16 cellular contexts compared by ENCODE assay signal in genomic region chr2:64627860-64628841, GRCh38. TPM values are rescaled to one million over a fixed set of nuclear protein-coding genes. Genes with fewer than 3 reads are reported as not detected.
DNase-seq lines count a peak whose midpoint lies in the region; ATAC-seq and TF ChIP-seq lines count a peak whose summit lies in the region.
"Had no signal": no experiment of that assay in that cellular context is flagged by ENCODE, and none has a peak within 500 bp of the region (broad histone marks: within the 10 kb centered on the region; RNA-seq: fewer than 3 reads in every experiment).

No MANE protein-coding gene starts in this region.

- no peak overlapping the region for H3K4me3 ChIP-seq in smooth muscle cell
- H3K4me3 ChIP-seq: cardiac muscle cell, skin epidermis, tibial artery had no signal

- peaks cover 2% of the 10 kb centered on the region for H3K4me1 Mint-ChIP-seq in activated CD8-positive, alpha-beta T cell treated with anti-CD3 and anti-CD28 coated beads for 36 hours (ENCODE audit: low read depth)
- peaks cover 5% of the 10 kb centered on the region for H3K4me1 Mint-ChIP-seq in activated CD8-positive, alpha-beta T cell treated with anti-CD3 and anti-CD28 coated beads, Interleukin-2, amount 10 ng/mL, durations not matched to agents 7 days and 5 days (ENCODE audit: low read depth)
- H3K4me1 Mint-ChIP-seq in stimulated activated memory B cell treated with anti-CD40 and anti-IgM and Interleukin-4, amounts not matched to agents 10 μg/mL and 1 μg/mL and 100 μg/mL, for 72 hours, result peaks cover 45% of the 10 kb centered on the region

- no peaks in the 10 kb centered on the region for H3K36me3 ChIP-seq in smooth muscle cell (ENCODE audit: low read depth)

- H3K9me3 ChIP-seq in smooth muscle cell (replicated peaks; ENCODE audit: low read depth), result no peaks in the 10 kb centered on the region
- H3K9me3 ChIP-seq: tibial artery had no signal

- H3K79me2 ChIP-seq in smooth muscle cell (ENCODE audit: low read depth), result no peaks in the 10 kb centered on the region

- CTCF ChIA-PET in activated CD8-positive, alpha-beta T cell treated with anti-CD3 and anti-CD28 coated beads for 36 hours (lab: Charles Lee), result interaction anchor here (1.0 to 2.0 kb wide), 9 partner anchors 14 to 245 kb away, joined by 3 to 8 read pairs (median 4); no protein-coding TSS in a partner anchor
- CTCF ChIA-PET in activated CD8-positive, alpha-beta T cell treated with anti-CD3 and anti-CD28 coated beads, Interleukin-2, amount 10 ng/mL, durations not matched to agents 7 days and 5 days (lab: Charles Lee), result interaction anchor here (1.3 to 2.5 kb wide), 5 partner anchors 10 to 297 kb away, joined by 3 to 9 read pairs (median 5); no protein-coding TSS in a partner anchor

- intact Hi-C loops in activated CD8-positive, alpha-beta T cell treated with anti-CD3 and anti-CD28 coated beads for 36 hours (cut with micrococcal nuclease), result no loop called here
- intact Hi-C loops in left colon (cut with DNase I, micrococcal nuclease), result no loop called here

- no peak for TF ChIP-seq CTCF in activated CD8-positive, alpha-beta T cell treated with anti-CD3 and anti-CD28 coated beads for 36 hours (IDR thresholded peaks at IDR 0.05)
- no peak for TF ChIP-seq CTCF in VCaP (conservative IDR thresholded peaks at IDR 0.05)
- no peak for TF ChIP-seq CTCF in omental fat pad (IDR thresholded peaks at IDR 0.05)
- no peak for TF ChIP-seq CTCF in smooth muscle cell (IDR thresholded peaks at IDR 0.05; ENCODE audit: borderline replicate concordance, insufficient read depth, poor library complexity, severe bottlenecking)

- no peak overlapping the region for H3K4me3 Mint-ChIP-seq in activated CD8-positive, alpha-beta T cell treated with anti-CD3 and anti-CD28 coated beads for 36 hours
- no peak overlapping the region for H3K4me3 Mint-ChIP-seq in activated CD8-positive, alpha-beta T cell treated with anti-CD3 and anti-CD28 coated beads, Interleukin-2, amount 10 ng/mL, durations not matched to agents 7 days and 5 days
- H3K4me3 Mint-ChIP-seq in stimulated activated memory B cell treated with anti-CD40 and anti-IgM and Interleukin-4, amounts not matched to agents 10 μg/mL and 1 μg/mL and 100 μg/mL, for 72 hours, result no peak overlapping the region
- H3K4me3 Mint-ChIP-seq: CD4-positive, CD25-positive, alpha-beta regulatory T cell had no signal

- H3K4me1 ChIP-seq in smooth muscle cell (ENCODE audit: low read depth), result peaks cover 15% of the 10 kb centered on the region

- no peaks in the 10 kb centered on the region for H3K9me3 Mint-ChIP-seq in activated CD8-positive, alpha-beta T cell treated with anti-CD3 and anti-CD28 coated beads for 36 hours
- H3K9me3 Mint-ChIP-seq in activated CD8-positive, alpha-beta T cell treated with anti-CD3 and anti-CD28 coated beads, Interleukin-2, amount 10 ng/mL, durations not matched to agents 7 days and 5 days (ENCODE audit: insufficient read depth), result no peaks in the 10 kb centered on the region
- H3K9me3 Mint-ChIP-seq in stimulated activated memory B cell treated with anti-CD40 and anti-IgM and Interleukin-4, amounts not matched to agents 10 μg/mL and 1 μg/mL and 100 μg/mL, for 72 hours, result no peaks in the 10 kb centered on the region
- H3K9me3 Mint-ChIP-seq: CD4-positive, CD25-positive, alpha-beta regulatory T cell had no signal

- whole genome bisulfite sequencing in smooth muscle cell (ENCODE audit: low lambda C conversion rate), result 90% methylated on average over 14 of the region's 14 CpGs

- H2AFZ ChIP-seq in smooth muscle cell (ENCODE audit: low read depth), result no peak overlapping the region

- no peak overlapping the region for H3K4me2 ChIP-seq in smooth muscle cell

- POLR2A ChIA-PET in activated CD8-positive, alpha-beta T cell treated with anti-CD3 and anti-CD28 coated beads for 36 hours (lab: Charles Lee), result interaction anchor here (1.3 kb wide), 1 partner anchor 9 kb away, joined by 6 read pairs; no protein-coding TSS in a partner anchor
- POLR2A ChIA-PET in activated CD8-positive, alpha-beta T cell treated with anti-CD3 and anti-CD28 coated beads, Interleukin-2, amount 10 ng/mL, durations not matched to agents 7 days and 5 days (lab: Charles Lee), result interaction anchor here (0.6 to 1.0 kb wide), 2 partner anchors 11 to 25 kb away, joined by 3 read pairs; partner anchors contain the start of gene SERTAD2

- H4K20me1 ChIP-seq in smooth muscle cell (ENCODE audit: low read depth), result peaks cover 22% of the 10 kb centered on the region

- H3K27ac ChIP-seq in VCaP, result peak overlapping the region; percentile 69
- no peak overlapping the region for H3K27ac ChIP-seq in smooth muscle cell (ENCODE audit: low read depth)
- H3K27ac ChIP-seq: tibial artery had no signal

- no peaks in the 10 kb centered on the region for H3K27me3 Mint-ChIP-seq in activated CD8-positive, alpha-beta T cell treated with anti-CD3 and anti-CD28 coated beads for 36 hours
- H3K27me3 Mint-ChIP-seq in activated CD8-positive, alpha-beta T cell treated with anti-CD3 and anti-CD28 coated beads, Interleukin-2, amount 10 ng/mL, durations not matched to agents 7 days and 5 days (ENCODE audit: low read depth), result no peaks in the 10 kb centered on the region
- H3K27me3 Mint-ChIP-seq in stimulated activated memory B cell treated with anti-CD40 and anti-IgM and Interleukin-4, amounts not matched to agents 10 μg/mL and 1 μg/mL and 100 μg/mL, for 72 hours, result no peaks in the 10 kb centered on the region
- H3K27me3 Mint-ChIP-seq: CD4-positive, CD25-positive, alpha-beta regulatory T cell had no signal

- no peaks in the 10 kb centered on the region for H3K27me3 ChIP-seq in smooth muscle cell (ENCODE audit: low read depth)
- H3K27me3 ChIP-seq: cardiac muscle cell, dorsolateral prefrontal cortex, tibial artery had no signal

- ATAC-seq in activated CD8-positive, alpha-beta T cell treated with anti-CD3 and anti-CD28 coated beads for 36 hours, result peak; percentile 48
- no peak for ATAC-seq in activated CD8-positive, alpha-beta T cell treated with anti-CD3 and anti-CD28 coated beads, Interleukin-2, amount 10 ng/mL, durations not matched to agents 7 days and 5 days
- ATAC-seq in left colon, result peak; percentile 87
- no peak for ATAC-seq in stimulated activated memory B cell treated with anti-CD40 and anti-IgM and Interleukin-4, amounts not matched to agents 10 μg/mL and 1 μg/mL and 100 μg/mL, for 72 hours
- ATAC-seq in omental fat pad (ENCODE audit: low FRiP score), result no peak

- no peak overlapping the region for H3K9ac ChIP-seq in smooth muscle cell (ENCODE audit: low read depth)

- peaks cover 4% of the 10 kb centered on the region for H3F3A ChIP-seq in smooth muscle cell (ENCODE audit: low read depth)

- H3K36me3 Mint-ChIP-seq in activated CD8-positive, alpha-beta T cell treated with anti-CD3 and anti-CD28 coated beads for 36 hours (ENCODE audit: low read depth), result peaks cover 5% of the 10 kb centered on the region
- peaks cover 15% of the 10 kb centered on the region for H3K36me3 Mint-ChIP-seq in activated CD8-positive, alpha-beta T cell treated with anti-CD3 and anti-CD28 coated beads, Interleukin-2, amount 10 ng/mL, durations not matched to agents 7 days and 5 days (ENCODE audit: low read depth)
- peaks cover 20% of the 10 kb centered on the region for H3K36me3 Mint-ChIP-seq in stimulated activated memory B cell treated with anti-CD40 and anti-IgM and Interleukin-4, amounts not matched to agents 10 μg/mL and 1 μg/mL and 100 μg/mL, for 72 hours

- DNase-seq in activated CD8-positive, alpha-beta T cell treated with anti-CD3 and anti-CD28 coated beads for 36 hours, result no peak
- DNase-seq in activated CD8-positive, alpha-beta T cell treated with anti-CD3 and anti-CD28 coated beads, Interleukin-2, amount 10 ng/mL, durations not matched to agents 7 days and 5 days, result no peak
- DNase-seq in left colon (no peak), omental fat pad (ENCODE audit: low spot score) (no peak), smooth muscle cell (lab: John Stamatoyannopoulos, UW; ENCODE audit: unreplicated experiment) (no peak), NCI-H1436 (lab: John Stamatoyannopoulos, UW) (no peak)
- DNase-seq: activated CD4-positive, alpha-beta T cell treated with anti-CD3 and anti-CD28 coated beads, Interleukin-2, amount 50 U/mL, for 48 hours; CD4-positive, CD25-positive, alpha-beta regulatory T cell; erythroblast; stimulated activated CD8-positive, alpha-beta memory T cell treated with anti-CD3 and anti-CD28 coated beads, Interleukin-4, amount 100 ng/mL, for 48 hours; tibial artery had no signal

- H3K27ac Mint-ChIP-seq in activated CD8-positive, alpha-beta T cell treated with anti-CD3 and anti-CD28 coated beads for 36 hours, result no peak overlapping the region
- H3K27ac Mint-ChIP-seq in activated CD8-positive, alpha-beta T cell treated with anti-CD3 and anti-CD28 coated beads, Interleukin-2, amount 10 ng/mL, durations not matched to agents 7 days and 5 days, result no peak overlapping the region
- H3K27ac Mint-ChIP-seq in stimulated activated memory B cell treated with anti-CD40 and anti-IgM and Interleukin-4, amounts not matched to agents 10 μg/mL and 1 μg/mL and 100 μg/mL, for 72 hours, result peak overlapping the region; percentile 61

RNA-seq across cellular contexts. Expression of gene SERTAD2, which starts 25.6 kb away (rescaled TPM):
- total RNA-seq in activated CD8-positive, alpha-beta T cell treated with anti-CD3 and anti-CD28 coated beads for 36 hours, result 10 to 100 TPM; 31.2 to 33.9 TPM
- total RNA-seq in activated CD8-positive, alpha-beta T cell treated with anti-CD3 and anti-CD28 coated beads, Interleukin-2, amount 10 ng/mL, durations not matched to agents 7 days and 5 days, result 10 to 100 TPM; 21.4 to 21.8 TPM
- total RNA-seq in left colon (10 to 100 TPM; 16.0 to 20.5 TPM), omental fat pad (10 to 100 TPM; 13.1 to 42.2 (median 16.6) TPM), smooth muscle cell (23.2 and 23.8 TPM in 2 replicates)
- 14.2 TPM in 2 replicates for polyA plus RNA-seq in smooth muscle cell

Comparison
In these comparisons a context has a peak if more than half of its experiments do, and no peak if none do; other contexts are left out.
1. ATAC-seq: peak in activated CD8-positive, alpha-beta T cell treated with anti-CD3 and anti-CD28 coated beads for 36 hours (single experiment) and left colon (single experiment); none in activated CD8-positive, alpha-beta T cell treated with anti-CD3 and anti-CD28 coated beads, Interleukin-2, amount 10 ng/mL, durations not matched to agents 7 days and 5 days (single experiment), stimulated activated memory B cell treated with anti-CD40 and anti-IgM and Interleukin-4, amounts not matched to agents 10 μg/mL and 1 μg/mL and 100 μg/mL, for 72 hours (single experiment) and omental fat pad (single experiment).